In genomic region chr16:2159052-2159838, GRCh38 we compare ENCODE assay signal across 8 cellular contexts. TPM values are rescaled to one million over a fixed set of nuclear protein-coding genes. Genes with fewer than 3 reads are reported as not detected.
A peak's percentile ranks its signal among the peaks of the same experiment; 100 is the strongest.
DNase-seq lines count a peak whose midpoint lies in the region; ATAC-seq and TF ChIP-seq lines count a peak whose summit lies in the region.
"Had no signal": no experiment of that assay in that cellular context is flagged by ENCODE, and none has a peak within 500 bp of the region (broad histone marks: within the 10 kb centered on the region; RNA-seq: fewer than 3 reads in every experiment).

No MANE protein-coding gene starts in this region.

- no peaks in the 10 kb centered on the region for H3K9me3 ChIP-seq in testis

- peak overlapping the region in 1 of 3 donors; percentile 32 for H3K27ac Mint-ChIP-seq in IgD-negative memory B cell
- peak overlapping the region; percentile 79 for H3K27ac Mint-ChIP-seq in central memory CD8-positive, alpha-beta T cell (ENCODE audit: low read depth)

- no peak for TF ChIP-seq CTCF in testis (IDR thresholded peaks at IDR 0.05)

- peak overlapping the region; percentile 59 to 89 for H3K27ac ChIP-seq in testis

- no peaks in the 10 kb centered on the region for H3K36me3 ChIP-seq in testis (ENCODE audit: low read depth, missing control alignments)

- DNase-seq in central memory CD8-positive, alpha-beta T cell (ENCODE audit: low spot score in 2 of 2), result no peak
- peak; percentile 61 for DNase-seq in medulla oblongata (ENCODE audit: extremely low spot score)
- peak; percentile 52 for DNase-seq in testis
- DNase-seq in cerebellar nuclear complex (lab: John Stamatoyannopoulos, UW), result no peak
- DNase-seq in KBM-7, result no peak
- DNase-seq: NCI-H1105 treated with DMSO at 0.1 percent for 48 hours had no signal

- intact Hi-C loops in testis (cut with DNase I; ENCODE audit: low total_unique reads), result loop anchor here (10.0 kb wide), 1 partner anchor 96 kb away; the partner anchor contains the start of gene ECI1

- no peak overlapping the region for H3K4me3 ChIP-seq in testis

- in situ Hi-C loops in KBM-7 (cut with MboI; ENCODE audit: low pct_unique_long_range_greater_than_20kb, low sequenced_read_pairs), result loop anchor here (10.0 kb wide), 1 partner anchor 56 kb away; the partner anchor contains the start of genes BRICD5 and PGP

- H3K27me3 Mint-ChIP-seq in IgD-negative memory B cell, result no peaks in the 10 kb centered on the region
- no peaks in the 10 kb centered on the region for H3K27me3 Mint-ChIP-seq in central memory CD8-positive, alpha-beta T cell

- TF ChIP-seq POLR2A in testis (IDR thresholded peaks at IDR 0.05), result no peak

- no peaks in the 10 kb centered on the region for H3K9me3 Mint-ChIP-seq in IgD-negative memory B cell
- no peaks in the 10 kb centered on the region for H3K9me3 Mint-ChIP-seq in central memory CD8-positive, alpha-beta T cell

- H3K4me1 ChIP-seq in testis, result peaks cover 45% of the 10 kb centered on the region

- peak overlapping the region; percentile 22 to 38 (median 30) for H3K4me3 Mint-ChIP-seq in IgD-negative memory B cell
- no peak overlapping the region for H3K4me3 Mint-ChIP-seq in central memory CD8-positive, alpha-beta T cell

- WGBS in testis, 2 donors, result 45 to 68% methylated on average over 16 to 28 of the region's 28 CpGs

- peaks cover 4 to 28% (median 21%) of the 10 kb centered on the region in 3 donors for H3K4me1 Mint-ChIP-seq in IgD-negative memory B cell
- peaks cover 29% of the 10 kb centered on the region for H3K4me1 Mint-ChIP-seq in central memory CD8-positive, alpha-beta T cell

- no peak for ATAC-seq in central memory CD8-positive, alpha-beta T cell (replicated peaks; ENCODE audit: extremely low read depth, poor library complexity, severe bottlenecking)
- no peak for ATAC-seq in HG03521 (IDR thresholded peaks at IDR 0.05; ENCODE audit: unreplicated experiment)

- H3K36me3 Mint-ChIP-seq in IgD-negative memory B cell, result no peaks in the 10 kb centered on the region
- peaks cover 9% of the 10 kb centered on the region for H3K36me3 Mint-ChIP-seq in central memory CD8-positive, alpha-beta T cell (ENCODE audit: insufficient read depth)

- H3K27me3 ChIP-seq in testis, result no peaks in the 10 kb centered on the region

RNA-seq across cellular contexts. Expression of gene TRAF7, which starts 3.7 kb away (rescaled TPM):
- polyA plus RNA-seq in IgD-negative memory B cell, result 7.0 TPM
- total RNA-seq in testis, result 10 to 100 TPM; 36.0 to 46.1 TPM
- 44.6 TPM for polyA plus RNA-seq in testis (ENCODE audit: insufficient read depth, low read depth, low replicate concordance)

RNA-seq across cellular contexts. Expression of gene RAB26, which starts 10.8 kb away (rescaled TPM):
- polyA plus RNA-seq in IgD-negative memory B cell, result 0.41 TPM
- total RNA-seq in testis, result 1 to 10 TPM; 3.2 to 3.6 TPM
- 1.5 TPM for polyA plus RNA-seq in testis (ENCODE audit: insufficient read depth, low read depth, low replicate concordance)

RNA-seq across cellular contexts. Expression of gene PKD1, which starts 23.5 kb away (rescaled TPM):
- polyA plus RNA-seq in IgD-negative memory B cell (7.4 TPM), testis (ENCODE audit: insufficient read depth, low read depth, low replicate concordance) (83.4 TPM)
- 100 to 1,000 TPM; 323 to 337 TPM for total RNA-seq in testis

RNA-seq across cellular contexts. Expression of gene CASKIN1, which starts 37.2 kb away (rescaled TPM):
- polyA plus RNA-seq in IgD-negative memory B cell (not detected), testis (ENCODE audit: insufficient read depth, low read depth, low replicate concordance) (2.1 TPM)
- 100 to 1,000 TPM in 1 of 2 donors, 1 to 10 TPM in 1; 6.4 to 159 TPM for total RNA-seq in testis

RNA-seq across cellular contexts. Expression of gene MLST8, which starts 46.0 kb away (rescaled TPM):
- polyA plus RNA-seq in IgD-negative memory B cell (44.1 TPM), testis (ENCODE audit: insufficient read depth, low read depth, low replicate concordance) (89.0 TPM)
- 100 to 1,000 TPM in 1 of 2 donors, 10 to 100 TPM in 1; 95.4 to 113 TPM for total RNA-seq in testis

Comparison
In these comparisons a context has a peak if more than half of its experiments do, and no peak if none do; other contexts are left out.
1. DNase-seq: peak in medulla oblongata (single experiment) and testis (single experiment); none in central memory CD8-positive, alpha-beta T cell (0 of 2), cerebellar nuclear complex (0 of 2) and KBM-7 (single experiment).
2. RNA of gene PKD1, which starts 23.5 kb away (polyA plus RNA-seq): 83.4 TPM in testis (single experiment); 7.4 TPM in IgD-negative memory B cell (single experiment); every median in the first group is over 10 times any median in the second.